Comparison of ENCODE assay signal across 9 cellular contexts in the genomic region with DNA sequence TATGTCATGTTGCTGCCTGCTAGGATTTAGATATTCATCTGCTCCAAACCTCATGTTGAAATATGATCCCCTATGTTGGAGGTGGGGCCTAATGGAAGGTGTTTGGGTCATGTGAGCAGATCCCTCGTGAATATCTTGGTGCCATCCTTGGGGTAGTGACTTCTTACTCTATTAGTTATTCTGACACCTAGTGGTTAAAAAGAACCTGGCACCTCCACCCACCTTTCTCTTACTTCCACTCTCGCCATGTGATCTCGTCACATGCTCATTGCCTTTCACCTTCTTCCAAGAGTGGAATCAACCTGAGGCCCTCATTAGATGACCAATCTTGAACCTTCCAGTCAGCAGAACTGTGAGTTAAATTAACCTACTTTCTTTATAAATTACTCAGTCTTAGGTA.
DNase-seq lines count a peak whose midpoint lies in the region; ATAC-seq and TF ChIP-seq lines count a peak whose summit lies in the region.
"Had no signal": no experiment of that assay in that cellular context is flagged by ENCODE, and none has a peak within 500 bp of the region (broad histone marks: within the 10 kb centered on the region; RNA-seq: fewer than 3 reads in every experiment).

No MANE protein-coding gene starts in this region.

- peaks cover 5% of the 10 kb centered on the region for H3K9me3 Mint-ChIP-seq in mesothelial cell of epicardium
- H3K9me3 Mint-ChIP-seq in activated naive CD4-positive, alpha-beta T cell treated with anti-CD3 and anti-CD28 coated beads for 36 hours, result no peaks in the 10 kb centered on the region
- H3K9me3 Mint-ChIP-seq in activated naive CD8-positive, alpha-beta T cell treated with anti-CD3 and anti-CD28 coated beads for 36 hours, result no peaks in the 10 kb centered on the region

- no peak overlapping the region for H3K27ac ChIP-seq in RWPE2 (ENCODE audit: poor library complexity, severe bottlenecking)

- H3K27me3 Mint-ChIP-seq in mesothelial cell of epicardium (ENCODE audit: low read depth), result no peaks in the 10 kb centered on the region
- no peaks in the 10 kb centered on the region for H3K27me3 Mint-ChIP-seq in activated naive CD4-positive, alpha-beta T cell treated with anti-CD3 and anti-CD28 coated beads for 36 hours (ENCODE audit: low read depth)
- H3K27me3 Mint-ChIP-seq in activated naive CD8-positive, alpha-beta T cell treated with anti-CD3 and anti-CD28 coated beads for 36 hours, result no peaks in the 10 kb centered on the region
- H3K27me3 Mint-ChIP-seq: IgD-negative memory B cell had no signal

- H3K4me3 Mint-ChIP-seq in mesothelial cell of epicardium, result no peak overlapping the region
- H3K4me3 Mint-ChIP-seq in activated naive CD4-positive, alpha-beta T cell treated with anti-CD3 and anti-CD28 coated beads for 36 hours, result no peak overlapping the region
- no peak overlapping the region for H3K4me3 Mint-ChIP-seq in activated naive CD8-positive, alpha-beta T cell treated with anti-CD3 and anti-CD28 coated beads for 36 hours
- H3K4me3 Mint-ChIP-seq: IgD-negative memory B cell had no signal

- no peaks in the 10 kb centered on the region for H3K36me3 Mint-ChIP-seq in mesothelial cell of epicardium
- no peaks in the 10 kb centered on the region for H3K36me3 Mint-ChIP-seq in activated naive CD4-positive, alpha-beta T cell treated with anti-CD3 and anti-CD28 coated beads for 36 hours (ENCODE audit: low read depth)
- H3K36me3 Mint-ChIP-seq in activated naive CD8-positive, alpha-beta T cell treated with anti-CD3 and anti-CD28 coated beads for 36 hours, result no peaks in the 10 kb centered on the region

- H3K27me3 ChIP-seq in RWPE2 (ENCODE audit: insufficient read depth, poor library complexity, severe bottlenecking), result no peaks in the 10 kb centered on the region

- H3K27ac Mint-ChIP-seq in mesothelial cell of epicardium, result no peak overlapping the region
- no peak overlapping the region for H3K27ac Mint-ChIP-seq in activated naive CD4-positive, alpha-beta T cell treated with anti-CD3 and anti-CD28 coated beads for 36 hours
- no peak overlapping the region for H3K27ac Mint-ChIP-seq in activated naive CD8-positive, alpha-beta T cell treated with anti-CD3 and anti-CD28 coated beads for 36 hours
- H3K27ac Mint-ChIP-seq: IgD-negative memory B cell had no signal

- CTCF ChIA-PET in activated naive CD4-positive, alpha-beta T cell treated with anti-CD3 and anti-CD28 coated beads for 36 hours (lab: Charles Lee), result no interaction called here

- no peaks in the 10 kb centered on the region for H3K4me1 ChIP-seq in RWPE2 (ENCODE audit: insufficient read depth, poor library complexity, severe bottlenecking)

- DNase-seq in DMS 273 (lab: John Stamatoyannopoulos, UW; ENCODE audit: unreplicated experiment) (peak; percentile 73), RWPE2 (ENCODE audit: low spot score) (no peak), mesothelial cell of epicardium (ENCODE audit: low spot score in 2 of 2, unreplicated experiment in 2 of 2) (no peak)
- DNase-seq in stimulated activated CD4-positive, alpha-beta T cell treated with anti-CD3 and anti-CD28 coated beads, Interleukin-15, amount 100 ng/mL, for 24 hours, result no peak
- DNase-seq in activated naive CD4-positive, alpha-beta T cell treated with anti-CD3 and anti-CD28 coated beads for 36 hours, result no peak
- no peak for DNase-seq in activated naive CD8-positive, alpha-beta T cell treated with anti-CD3 and anti-CD28 coated beads for 36 hours

- no peaks in the 10 kb centered on the region for H3K36me3 ChIP-seq in RWPE2 (ENCODE audit: low read depth)

- H3K4me1 Mint-ChIP-seq in mesothelial cell of epicardium, result peaks cover 9% of the 10 kb centered on the region
- no peaks in the 10 kb centered on the region for H3K4me1 Mint-ChIP-seq in activated naive CD4-positive, alpha-beta T cell treated with anti-CD3 and anti-CD28 coated beads for 36 hours (ENCODE audit: low read depth)
- no peaks in the 10 kb centered on the region for H3K4me1 Mint-ChIP-seq in activated naive CD8-positive, alpha-beta T cell treated with anti-CD3 and anti-CD28 coated beads for 36 hours

- peak; percentile 67 for ATAC-seq in GM19397 (IDR thresholded peaks at IDR 0.05; ENCODE audit: unreplicated experiment)
- peak; percentile 89 for ATAC-seq in HG03196 (IDR thresholded peaks at IDR 0.05; ENCODE audit: unreplicated experiment)
- peak; percentile 50; the same call in 2 of the 3 replicates for ATAC-seq in RWPE2 (ENCODE audit: low read depth)

- intact Hi-C loops in activated naive CD4-positive, alpha-beta T cell treated with anti-CD3 and anti-CD28 coated beads for 36 hours (cut with micrococcal nuclease), result loop anchor here (5.0 kb wide), 1 partner anchor 270 kb away; no protein-coding TSS in a partner anchor

- peaks cover 4% of the 10 kb centered on the region for H3K9me3 ChIP-seq in RWPE2 (ENCODE audit: severe bottlenecking)

- TF ChIP-seq CTCF in RWPE2 (IDR thresholded peaks at IDR 0.05; ENCODE audit: poor library complexity, severe bottlenecking), result peak; percentile 52
- TF ChIP-seq CTCF in mesothelial cell of epicardium (IDR thresholded peaks at IDR 0.05; ENCODE audit: unreplicated experiment), result peak; percentile 33

- no peak overlapping the region for H3K4me3 ChIP-seq in RWPE2 (ENCODE audit: severe bottlenecking)
